14 cellular contexts compared by ENCODE assay signal in the genomic region with DNA sequence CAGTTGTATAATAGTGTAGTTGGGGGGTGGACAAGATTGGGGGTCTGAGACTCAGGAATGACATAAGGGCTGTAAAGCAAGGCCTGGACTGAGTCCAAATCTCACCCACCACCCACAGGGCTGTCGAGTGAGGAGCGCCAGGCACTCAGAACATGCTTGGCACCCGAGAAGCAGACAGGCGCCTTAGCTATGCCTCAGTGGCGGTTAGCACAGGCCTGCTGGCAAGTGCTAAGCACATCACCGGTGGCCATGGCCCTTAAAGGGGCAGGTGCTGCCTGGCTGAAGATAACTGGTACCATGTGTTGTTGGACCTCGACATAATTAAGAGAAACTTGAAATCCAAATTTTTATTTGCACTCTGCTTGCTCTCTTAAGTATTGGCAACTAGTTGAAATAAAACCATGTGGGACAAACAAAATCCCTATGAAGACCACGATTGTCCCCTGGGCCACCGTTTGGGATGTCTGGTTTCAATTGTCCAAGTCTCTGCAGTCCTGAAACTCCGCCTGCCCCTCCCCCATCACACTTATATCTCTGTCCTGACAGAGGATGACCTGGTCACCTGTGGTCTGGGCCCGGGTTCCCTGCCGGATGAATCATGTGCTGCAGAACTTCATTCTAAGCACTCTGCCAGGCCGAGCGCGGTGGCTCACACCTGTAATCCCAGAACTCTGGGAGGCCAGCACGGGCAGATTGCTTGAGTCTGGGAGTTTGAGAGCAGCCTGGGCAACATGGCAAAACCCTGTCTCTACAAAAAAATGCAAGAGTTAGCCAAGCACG.
"Had no signal": no experiment of that assay in that cellular context is flagged by ENCODE, and none has a peak within 500 bp of the region (broad histone marks: within the 10 kb centered on the region; RNA-seq: fewer than 3 reads in every experiment).

No MANE protein-coding gene starts in this region.

- H3K9ac ChIP-seq: parathyroid adenoma had no signal

- H3K27ac ChIP-seq: heart right ventricle, parathyroid adenoma, sigmoid colon, spleen, thoracic aorta had no signal

- H2AFZ ChIP-seq: parathyroid adenoma had no signal

- H3K4me3 ChIP-seq: heart right ventricle, lung, sigmoid colon, spleen, thoracic aorta had no signal

- H3K4me1 ChIP-seq: sigmoid colon, spleen had no signal

- ATAC-seq: effector memory CD8-positive, alpha-beta T cell; heart right ventricle had no signal

- DNase-seq: activated CD4-positive, alpha-beta T cell treated with anti-CD3 and anti-CD28 coated beads, Interleukin-2, amount 10 ng/mL, durations not matched to agents 7 days and 5 days; activated CD8-positive, alpha-beta memory T cell treated with anti-CD3 and anti-CD28 coated beads for 24 hours; activated naive CD4-positive, alpha-beta T cell; activated naive CD8-positive, alpha-beta T cell treated with anti-CD3 and anti-CD28 coated beads, Interleukin-2, amount 10 ng/mL, durations not matched to agents 7 days and 5 days; effector memory CD8-positive, alpha-beta T cell; foreskin melanocyte; heart right ventricle; sigmoid colon; spleen had no signal

- H3K27me3 ChIP-seq: heart right ventricle, sigmoid colon had no signal

- FAIRE-seq: islet of Langerhans, urothelium cell line had no signal

- H3K36me3 ChIP-seq: heart right ventricle, sigmoid colon, spleen had no signal

- H3K9me3 ChIP-seq: heart right ventricle, sigmoid colon, spleen, thoracic aorta had no signal
